In genomic region chr1:50095716-50096115, GRCh38 we compare ENCODE assay signal across 23 cellular contexts. TPM values are rescaled to one million over a fixed set of nuclear protein-coding genes. Genes with fewer than 3 reads are reported as not detected.
"Had no signal": no experiment of that assay in that cellular context is flagged by ENCODE, and none has a peak within 500 bp of the region (broad histone marks: within the 10 kb centered on the region; RNA-seq: fewer than 3 reads in every experiment).

No MANE protein-coding gene starts in this region.

- FAIRE-seq: colon, TTC549 had no signal

- H3K36me3 ChIP-seq: brain microvascular endothelial cell, cardiac muscle cell, Peyer's patch had no signal

- H3K27me3 ChIP-seq: brain microvascular endothelial cell, cardiac muscle cell, Peyer's patch had no signal

- H3K4me3 Mint-ChIP-seq: activated B cell treated with CpG ODN at 0.5 μM for 24 hours; activated CD4-positive, alpha-beta memory T cell treated with anti-CD3 and anti-CD28 coated beads for 36 hours; activated CD4-positive, alpha-beta T cell treated with anti-CD3 and anti-CD28 coated beads, Interleukin-2, amount 10 ng/mL, durations not matched to agents 7 days and 5 days; activated naive CD4-positive, alpha-beta T cell treated with anti-CD3 and anti-CD28 coated beads, Interleukin-2, amount 10 ng/mL, durations not matched to agents 7 days and 5 days; activated naive CD8-positive, alpha-beta T cell treated with anti-CD3 and anti-CD28 coated beads for 36 hours; activated T-cell treated with anti-CD3 and anti-CD28 coated beads, Interleukin-2, amount 50 U/mL, for 4 hours; activated T-helper 17 cell treated with anti-CD3 and anti-CD28 coated beads, Interleukin-2, amount 50 U/mL, for 72 hours; T-helper 1 cell treated with Interleukin-12 subunit alpha and Interleukin-12 subunit beta and Interleukin-4 antibody, amounts not matched to agents 30 μg/mL and 1 μg/mL, for 36 hours had no signal

- H3K9me3 ChIP-seq: Peyer's patch had no signal

- H3K27ac ChIP-seq: brain microvascular endothelial cell, cardiac muscle cell, Peyer's patch, RWPE1 had no signal

- H3K9me3 Mint-ChIP-seq: activated B cell treated with CpG ODN at 0.5 μM for 24 hours; activated CD4-positive, alpha-beta memory T cell treated with anti-CD3 and anti-CD28 coated beads for 36 hours; activated CD4-positive, alpha-beta T cell treated with anti-CD3 and anti-CD28 coated beads, Interleukin-2, amount 10 ng/mL, durations not matched to agents 7 days and 5 days; activated naive CD4-positive, alpha-beta T cell treated with anti-CD3 and anti-CD28 coated beads, Interleukin-2, amount 10 ng/mL, durations not matched to agents 7 days and 5 days; activated naive CD8-positive, alpha-beta T cell treated with anti-CD3 and anti-CD28 coated beads for 36 hours; activated T-cell treated with anti-CD3 and anti-CD28 coated beads, Interleukin-2, amount 50 U/mL, for 4 hours; activated T-helper 17 cell treated with anti-CD3 and anti-CD28 coated beads, Interleukin-2, amount 50 U/mL, for 72 hours; T-helper 1 cell treated with Interleukin-12 subunit alpha and Interleukin-12 subunit beta and Interleukin-4 antibody, amounts not matched to agents 30 μg/mL and 1 μg/mL, for 36 hours had no signal

- H3K27me3 Mint-ChIP-seq: activated CD4-positive, alpha-beta T cell treated with anti-CD3 and anti-CD28 coated beads, Interleukin-2, amount 10 ng/mL, durations not matched to agents 7 days and 5 days; activated naive CD4-positive, alpha-beta T cell treated with anti-CD3 and anti-CD28 coated beads, Interleukin-2, amount 10 ng/mL, durations not matched to agents 7 days and 5 days; activated naive CD8-positive, alpha-beta T cell treated with anti-CD3 and anti-CD28 coated beads for 36 hours had no signal

- DNase-seq: activated B cell treated with CpG ODN at 0.5 μM for 24 hours; activated CD4-positive, alpha-beta memory T cell treated with anti-CD3 and anti-CD28 coated beads for 36 hours; activated CD4-positive, alpha-beta T cell treated with anti-CD3 and anti-CD28 coated beads for 1 hour; activated CD4-positive, alpha-beta T cell treated with anti-CD3 and anti-CD28 coated beads, Interleukin-2, amount 10 ng/mL, durations not matched to agents 7 days and 5 days; activated CD8-positive, alpha-beta memory T cell treated with anti-CD3 and anti-CD28 coated beads for 24 hours; activated gamma-delta T cell; activated naive CD4-positive, alpha-beta T cell treated with anti-CD3 and anti-CD28 coated beads, Interleukin-2, amount 10 ng/mL, durations not matched to agents 7 days and 5 days; activated naive CD8-positive, alpha-beta T cell treated with anti-CD3 and anti-CD28 coated beads for 36 hours; activated T-cell treated with anti-CD3 and anti-CD28 coated beads, Interleukin-2, amount 50 U/mL, for 4 hours; brain microvascular endothelial cell; Karpas-422; NCI-H1092; NCI-H446; NCI-H524; NCI-H82; Peyer's patch; Right ventricle myocardium superior had no signal

- H3K27ac Mint-ChIP-seq: activated B cell treated with CpG ODN at 0.5 μM for 24 hours; activated CD4-positive, alpha-beta memory T cell treated with anti-CD3 and anti-CD28 coated beads for 36 hours; activated CD4-positive, alpha-beta T cell treated with anti-CD3 and anti-CD28 coated beads, Interleukin-2, amount 10 ng/mL, durations not matched to agents 7 days and 5 days; activated naive CD4-positive, alpha-beta T cell treated with anti-CD3 and anti-CD28 coated beads, Interleukin-2, amount 10 ng/mL, durations not matched to agents 7 days and 5 days; activated naive CD8-positive, alpha-beta T cell treated with anti-CD3 and anti-CD28 coated beads for 36 hours; activated T-helper 17 cell treated with anti-CD3 and anti-CD28 coated beads, Interleukin-2, amount 50 U/mL, for 72 hours; T-helper 1 cell treated with Interleukin-12 subunit alpha and Interleukin-12 subunit beta and Interleukin-4 antibody, amounts not matched to agents 30 μg/mL and 1 μg/mL, for 36 hours had no signal

- H3K4me3 ChIP-seq: cardiac muscle cell, Peyer's patch had no signal

- ATAC-seq: activated T-cell treated with anti-CD3 and anti-CD28 coated beads, Interleukin-2, amount 50 U/mL, for 4 hours; activated T-helper 17 cell treated with anti-CD3 and anti-CD28 coated beads, Interleukin-2, amount 50 U/mL, for 72 hours had no signal

- H3K4me1 Mint-ChIP-seq: activated B cell treated with CpG ODN at 0.5 μM for 24 hours; activated CD4-positive, alpha-beta T cell treated with anti-CD3 and anti-CD28 coated beads, Interleukin-2, amount 10 ng/mL, durations not matched to agents 7 days and 5 days; activated naive CD4-positive, alpha-beta T cell treated with anti-CD3 and anti-CD28 coated beads, Interleukin-2, amount 10 ng/mL, durations not matched to agents 7 days and 5 days; activated naive CD8-positive, alpha-beta T cell treated with anti-CD3 and anti-CD28 coated beads for 36 hours; activated T-helper 17 cell treated with anti-CD3 and anti-CD28 coated beads, Interleukin-2, amount 50 U/mL, for 72 hours had no signal

- H3K36me3 Mint-ChIP-seq: activated CD4-positive, alpha-beta memory T cell treated with anti-CD3 and anti-CD28 coated beads for 36 hours; activated naive CD4-positive, alpha-beta T cell treated with anti-CD3 and anti-CD28 coated beads, Interleukin-2, amount 10 ng/mL, durations not matched to agents 7 days and 5 days; activated naive CD8-positive, alpha-beta T cell treated with anti-CD3 and anti-CD28 coated beads for 36 hours had no signal

- H3K4me1 ChIP-seq: Peyer's patch had no signal

RNA-seq across cellular contexts. Expression of gene ELAVL4, which starts 13.0 kb away (rescaled TPM):
- total RNA-seq: activated B cell treated with CpG ODN at 0.5 μM for 24 hours; activated CD4-positive, alpha-beta memory T cell treated with anti-CD3 and anti-CD28 coated beads for 36 hours; activated CD4-positive, alpha-beta T cell treated with anti-CD3 and anti-CD28 coated beads, Interleukin-2, amount 10 ng/mL, durations not matched to agents 7 days and 5 days; activated naive CD8-positive, alpha-beta T cell treated with anti-CD3 and anti-CD28 coated beads for 36 hours; activated T-cell treated with anti-CD3 and anti-CD28 coated beads, Interleukin-2, amount 50 U/mL, for 4 hours; activated T-helper 17 cell treated with anti-CD3 and anti-CD28 coated beads, Interleukin-2, amount 50 U/mL, for 72 hours; cardiac muscle cell; Right ventricle myocardium superior had no signal
- polyA plus RNA-seq: cardiac muscle cell had no signal
